13 cellular contexts compared by ENCODE assay signal in the genomic region with DNA sequence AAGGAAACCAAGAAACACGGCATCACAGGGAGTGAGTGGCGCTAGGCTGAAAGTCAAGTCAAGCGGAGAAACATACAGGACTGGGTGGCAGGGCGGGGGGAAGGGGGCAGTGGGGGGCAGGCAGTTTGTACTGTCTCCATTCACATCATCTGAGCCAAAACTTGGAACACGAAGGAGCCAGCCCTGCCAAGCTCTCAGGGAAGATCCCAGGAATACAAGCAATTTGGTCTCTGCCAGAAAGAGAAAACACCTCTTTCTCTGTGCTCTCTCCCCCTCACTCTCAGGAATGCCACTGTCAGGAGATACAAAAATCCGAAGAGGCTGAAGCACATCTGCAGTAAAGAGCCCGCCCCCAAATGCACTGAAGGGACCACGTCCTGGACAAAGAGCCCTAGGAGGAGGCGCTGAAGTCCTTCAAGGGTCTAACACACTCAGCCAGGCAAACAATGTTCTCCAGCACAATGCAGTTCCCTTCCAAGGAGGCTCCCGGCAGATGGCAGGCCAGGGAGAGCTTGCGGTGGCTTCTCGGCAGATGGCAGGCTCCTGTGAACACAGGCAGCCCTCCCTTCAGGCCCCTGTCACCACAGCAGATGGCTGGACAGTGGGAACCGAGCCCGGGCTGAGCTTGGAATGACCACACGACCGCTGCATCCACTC.
DNase-seq lines count a peak whose midpoint lies in the region; ATAC-seq and TF ChIP-seq lines count a peak whose summit lies in the region.
"Had no signal": no experiment of that assay in that cellular context is flagged by ENCODE, and none has a peak within 500 bp of the region (broad histone marks: within the 10 kb centered on the region; RNA-seq: fewer than 3 reads in every experiment).

No MANE protein-coding gene starts in this region.

- peak overlapping the region; percentile 56 for H3K27ac ChIP-seq in A673 (ENCODE audit: low read depth, low read length, poor library complexity, severe bottlenecking)
- H3K27ac ChIP-seq in brain microvascular endothelial cell: no peak overlapping the region
- H3K27ac ChIP-seq: SJSA1 had no signal

- in situ Hi-C loops in brain microvascular endothelial cell (cut with HindIII; ENCODE audit: low pct_ligation_motif_present, low sequenced_read_pairs): no loop called here

- H3K4me1 ChIP-seq in A673 (ENCODE audit: insufficient read depth, low read length, poor library complexity, severe bottlenecking): peaks cover 14% of the 10 kb centered on the region
- H3K4me1 ChIP-seq: SJSA1 had no signal

- TF ChIP-seq CTCF in A673 (conservative IDR thresholded peaks at IDR 0.05; ENCODE audit: low read depth, low read length): no peak
- TF ChIP-seq CTCF in brain microvascular endothelial cell (IDR thresholded peaks at IDR 0.05; ENCODE audit: low read depth, low read length, missing control alignments): peak; percentile 30

- DNase-seq in A673 (ENCODE audit: low spot score): no peak
- DNase-seq in NCI-H1694 (lab: John Stamatoyannopoulos, UW): peak; percentile 14
- no peak for DNase-seq in brain microvascular endothelial cell
- peak; percentile 85 for DNase-seq in medulla oblongata (ENCODE audit: extremely low spot score)
- no peak for DNase-seq in NK-92 treated with Interleukin-12 subunit alpha and Interleukin-12 subunit beta, amount 100 ng/mL, for 24 hours (lab: John Stamatoyannopoulos, UW)
- DNase-seq in NCI-H146 (lab: John Stamatoyannopoulos, UW): no peak
- DNase-seq: activated naive CD8-positive, alpha-beta T cell treated with anti-CD3 and anti-CD28 coated beads for 36 hours; NCI-H2029 had no signal

- CTCF ChIA-PET in A673 (lab: Charles Lee): no interaction called here

- BruUV-seq in A673 (replicated peaks; lab: Mats Ljungman, UMichigan): no TSS peak

- POLR2A ChIA-PET in A673 (lab: Charles Lee; ENCODE audit: low non-redundant PET): no interaction called here

- H3K36me3 ChIP-seq in A673 (ENCODE audit: insufficient read depth, low read length, poor library complexity, severe bottlenecking) (peaks cover 10% of the 10 kb centered on the region), brain microvascular endothelial cell (replicated peaks) (peaks cover 4% of the 10 kb centered on the region)

- H3K27me3 ChIP-seq in A673 (replicated peaks; ENCODE audit: insufficient read depth, low read depth, low read length, poor library complexity) (no peaks in the 10 kb centered on the region), brain microvascular endothelial cell (replicated peaks) (no peaks in the 10 kb centered on the region)
- H3K27me3 ChIP-seq: SJSA1 had no signal

- ATAC-seq in GM18858 (IDR thresholded peaks at IDR 0.05; ENCODE audit: unreplicated experiment) (no peak), esophagus mucosa (no peak)
- ATAC-seq: stimulated activated memory B cell treated with anti-CD40 and anti-IgM and Interleukin-4, amounts not matched to agents 10 μg/mL and 1 μg/mL and 100 μg/mL, for 72 hours had no signal

- H3K4me3 ChIP-seq in A673 (ENCODE audit: low read depth, low read length, poor library complexity, severe bottlenecking) (no peak overlapping the region), brain microvascular endothelial cell (ENCODE audit: low read depth, low read length) (no peak overlapping the region)
- H3K4me3 ChIP-seq: lung, SJSA1 had no signal

- intact Hi-C loops in A673 (cut with micrococcal nuclease; ENCODE audit: unreplicated experiment): no loop called here

- no peaks in the 10 kb centered on the region for H3K9me3 ChIP-seq in A673 (ENCODE audit: low read depth, low read length, poor library complexity, severe bottlenecking)
- H3K9me3 ChIP-seq: SJSA1 had no signal

Comparison
In these comparisons a context has a peak if more than half of its experiments do, and no peak if none do; other contexts are left out.
1. DNase-seq: peak in NCI-H1694 (single experiment) and medulla oblongata (single experiment); none in A673 (single experiment), brain microvascular endothelial cell (single experiment), NK-92 treated with Interleukin-12 subunit alpha and Interleukin-12 subunit beta, amount 100 ng/mL, for 24 hours (single experiment) and NCI-H146 (single experiment).